8 cellular contexts compared by ENCODE assay signal in genomic region chr1:54488065-54488750, GRCh38. TPM values are rescaled to one million over a fixed set of nuclear protein-coding genes. Genes with fewer than 3 reads are reported as not detected.
DNase-seq lines count a peak whose midpoint lies in the region; ATAC-seq and TF ChIP-seq lines count a peak whose summit lies in the region.

No MANE protein-coding gene starts in this region.

- peak overlapping the region; percentile 54 to 86 for H3K4me3 ChIP-seq in SK-N-SH (ENCODE audit: low read depth in 2 of 2, low read length in 1 of 2)
- peak overlapping the region; percentile 81 for H3K4me3 ChIP-seq in osteoblast (ENCODE audit: insufficient read depth, low read length)
- H3K4me3 ChIP-seq in suprapubic skin = peak overlapping the region; percentile 74

- peak overlapping the region; percentile 93 for H3K9ac ChIP-seq in SK-N-SH

- H3K27ac ChIP-seq in SK-N-SH (ENCODE audit: low read depth in 2 of 2, low read length in 1 of 2) = peak overlapping the region; percentile 96 to 97
- peak overlapping the region; percentile 86 for H3K27ac ChIP-seq in osteoblast (ENCODE audit: low read depth, low read length)
- H3K27ac ChIP-seq in suprapubic skin = peak overlapping the region; percentile 88

- peaks cover 5% of the 10 kb centered on the region for H3F3A ChIP-seq in SK-N-SH (replicated peaks; ENCODE audit: insufficient read depth)

- H4K20me1 ChIP-seq in SK-N-SH (ENCODE audit: insufficient read depth) = no peaks in the 10 kb centered on the region
- H4K20me1 ChIP-seq in osteoblast (ENCODE audit: insufficient read depth, low read length) = no peaks in the 10 kb centered on the region

- CTCF ChIA-PET in SK-N-SH (lab: Yijun Ruan, JAX) = interaction anchor here (0.6 to 3.9 kb wide), 27 partner anchors 11 to 459 kb away, joined by 3 to 75 read pairs (median 4); partner anchors contain the start of gene ACOT11

- H3K27ac Mint-ChIP-seq in activated naive CD4-positive, alpha-beta T cell treated with anti-CD3 and anti-CD28 coated beads, Interleukin-2, amount 50 U/mL, for 72 hours = peak overlapping the region in 1 of 2 donors; percentile 79

- DNase-seq in COLO668 (lab: John Stamatoyannopoulos, UW; ENCODE audit: unreplicated experiment) = peak; percentile 99
- peak; percentile 68 for DNase-seq in MV-4-11 (lab: John Stamatoyannopoulos, UW)
- DNase-seq in SK-N-SH = peak; percentile 96
- DNase-seq in activated naive CD4-positive, alpha-beta T cell treated with anti-CD3 and anti-CD28 coated beads, Interleukin-2, amount 50 U/mL, for 72 hours (ENCODE audit: low spot score in 2 of 2) = peak; percentile 69 to 81
- DNase-seq in glomerular visceral epithelial cell (ENCODE audit: extremely low spot score) = peak; percentile 95
- peak; percentile 99 for DNase-seq in osteoblast (ENCODE audit: insufficient read length, low spot score, missing footprints)
- DNase-seq in suprapubic skin (ENCODE audit: low spot score in 2 of 2) = peak; percentile 94

- no peaks in the 10 kb centered on the region for H3K27me3 ChIP-seq in SK-N-SH (ENCODE audit: insufficient read depth)
- H3K27me3 ChIP-seq in osteoblast (ENCODE audit: insufficient read depth, low read length) = peaks cover 15% of the 10 kb centered on the region
- H3K27me3 ChIP-seq in suprapubic skin = no peaks in the 10 kb centered on the region

- H3K9me3 ChIP-seq in SK-N-SH (no peaks in the 10 kb centered on the region), osteoblast (ENCODE audit: low read depth, low read length) (no peaks in the 10 kb centered on the region), suprapubic skin (no peaks in the 10 kb centered on the region)

- peak overlapping the region; percentile 77 for H2AFZ ChIP-seq in SK-N-SH (ENCODE audit: low read depth)
- peak overlapping the region; percentile 94 for H2AFZ ChIP-seq in osteoblast (ENCODE audit: low read length)

- TF ChIP-seq RAD21 in SK-N-SH (IDR thresholded peaks at IDR 0.05; ENCODE audit: low read length) = peak; percentile 45

- no peaks in the 10 kb centered on the region for H3K9me3 Mint-ChIP-seq in activated naive CD4-positive, alpha-beta T cell treated with anti-CD3 and anti-CD28 coated beads, Interleukin-2, amount 50 U/mL, for 72 hours

- no peak for TF ChIP-seq POLR2A in suprapubic skin (IDR thresholded peaks at IDR 0.05)

- no peaks in the 10 kb centered on the region for H3K36me3 Mint-ChIP-seq in activated naive CD4-positive, alpha-beta T cell treated with anti-CD3 and anti-CD28 coated beads, Interleukin-2, amount 50 U/mL, for 72 hours

- H3K36me3 ChIP-seq in SK-N-SH (replicated peaks in 1 of 2; ENCODE audit: control insufficient read depth in 1 of 2, insufficient read depth in 2 of 2, low read length in 1 of 2) = no peaks in the 10 kb centered on the region
- no peaks in the 10 kb centered on the region for H3K36me3 ChIP-seq in osteoblast (ENCODE audit: insufficient read depth, low read length)
- H3K36me3 ChIP-seq in suprapubic skin = no peaks in the 10 kb centered on the region

- POLR2A ChIA-PET in SK-N-SH (lab: Yijun Ruan, JAX) = interaction anchor here (0.8 to 1.4 kb wide), 4 partner anchors 81 to 366 kb away, joined by 3 to 21 read pairs (median 6); partner anchors contain the start of gene SSBP3

- WGBS in SK-N-SH (ENCODE audit: low lambda C conversion rate) = under 1% methylated on average over 27 of the region's 62 CpGs
- WGBS in suprapubic skin = 1% methylated on average over 31 of the region's 62 CpGs

- peak; percentile 27 for TF ChIP-seq CTCF in SK-N-SH (IDR thresholded peaks at IDR 0.05)
- no peak for TF ChIP-seq CTCF in osteoblast (IDR thresholded peaks at IDR 0.05; ENCODE audit: extremely low read depth, low read depth, low read length)
- peak in 1 of 2 donors; percentile 11 for TF ChIP-seq CTCF in suprapubic skin (IDR thresholded peaks at IDR 0.05)

- TF ChIP-seq EP300 in SK-N-SH (IDR thresholded peaks at IDR 0.05; ENCODE audit: borderline replicate concordance in 1 of 2, low read depth in 1 of 2, low read length in 1 of 2) (peak; percentile 49 to 84; a peak in 3 of 4 replicates), suprapubic skin (IDR thresholded peaks at IDR 0.05) (no peak)

- H3K4me2 ChIP-seq in SK-N-SH (peak overlapping the region; percentile 98), osteoblast (ENCODE audit: insufficient read depth, low read length) (peak overlapping the region; percentile 96)

- peak; percentile 57 for ATAC-seq in GM21529 (IDR thresholded peaks at IDR 0.05; ENCODE audit: unreplicated experiment)
- peak; percentile 50 to 69 for ATAC-seq in activated naive CD4-positive, alpha-beta T cell treated with anti-CD3 and anti-CD28 coated beads, Interleukin-2, amount 50 U/mL, for 72 hours

- H3K9me2 ChIP-seq in SK-N-SH = no peaks in the 10 kb centered on the region

- H3K4me1 ChIP-seq in SK-N-SH (ENCODE audit: control insufficient read depth in 1 of 2, insufficient read depth in 2 of 2, low read depth in 1 of 2, low read length in 1 of 2) (peaks cover 11 to 31% of the 10 kb centered on the region in 2 experiments; a peak in 3 of 4 replicates), osteoblast (ENCODE audit: insufficient read depth, low read length) (peaks cover 14% of the 10 kb centered on the region), suprapubic skin (peaks cover 48% of the 10 kb centered on the region)

- no peaks in the 10 kb centered on the region for H3K79me2 ChIP-seq in SK-N-SH (ENCODE audit: insufficient read depth)
- H3K79me2 ChIP-seq in osteoblast (ENCODE audit: insufficient read depth, low read length) = no peaks in the 10 kb centered on the region

TF ChIP-seq in SK-N-SH, 30 proteins besides CTCF, POLR2A, EP300 and RAD21 (continues in another document):
- TF ChIP-seq TEAD4 (IDR thresholded peaks at IDR 0.05; ENCODE audit: borderline replicate concordance, insufficient read depth) (peak; percentile 77), RFX5 (IDR thresholded peaks at IDR 0.05; ENCODE audit: low read length) (no peak), JUND (IDR thresholded peaks at IDR 0.05) (no peak), GATA2 (CRISPR knock-in tag; IDR thresholded peaks at IDR 0.05) (no peak), POLR2AphosphoS5 (IDR thresholded peaks at IDR 0.05; ENCODE audit: low read depth, low read length) (peak; percentile 52), ZBTB33 (IDR thresholded peaks at IDR 0.05; ENCODE audit: borderline replicate concordance, low read depth) (no peak), ELF1 (IDR thresholded peaks at IDR 0.05) (peak; percentile 76), USF2 (IDR thresholded peaks at IDR 0.05; ENCODE audit: borderline replicate concordance, low read depth, low read length) (no peak), RCOR1 (IDR thresholded peaks at IDR 0.05; ENCODE audit: low read length) (no peak), SIN3A (IDR thresholded peaks at IDR 0.05; ENCODE audit: borderline replicate concordance, low read depth, low read length) (peak; percentile 83; the same call in 1 of the 2 replicates), SMC3 (IDR thresholded peaks at IDR 0.05; ENCODE audit: low read depth, low read length) (peak; percentile 58), MAX (IDR thresholded peaks at IDR 0.05; ENCODE audit: low read depth) (peak; percentile 83)

RNA-seq across cellular contexts. Expression of gene ACOT11, which starts 59.8 kb away (rescaled TPM):
- polyA plus RNA-seq in SK-N-SH (2012; rRNA removed) = 6.9 and 7.2 TPM in 2 replicates
- polyA plus RNA-seq in SK-N-SH (2012; cell fraction: cytosol; rRNA removed) = 2.2 and 3.3 TPM in 2 replicates
- 18.0 and 20.4 TPM in 2 replicates for polyA plus RNA-seq in SK-N-SH (2012; cell fraction: nucleus; rRNA removed)
- 1 to 10 TPM; 1.0 to 4.5 TPM for total RNA-seq in activated naive CD4-positive, alpha-beta T cell treated with anti-CD3 and anti-CD28 coated beads, Interleukin-2, amount 50 U/mL, for 72 hours
- total RNA-seq in osteoblast (2.9 and 3.8 TPM in 2 replicates), suprapubic skin (1 to 10 TPM; 4.7 to 8.5 (median 6.9) TPM)

Comparison
In these comparisons a context has a peak if more than half of its experiments do, and no peak if none do; other contexts are left out.
1. Peak in every context shown above with its lines: DNase-seq, ATAC-seq, H3K4me3 ChIP-seq and H3K27ac ChIP-seq.